1 cellular context compared by ENCODE assay signal in genomic region chr1:45750298-45751038, GRCh38.
TF ChIP-seq lines count a peak whose summit lies in the region.

IPP (minus strand) TSS chr1:45750653; CDS start chr1:45746411, 4,242 bp downstream.

TF ChIP-seq in K562, 482 proteins besides CTCF, POLR2A, EP300 and RAD21 (continued from another document and continues in another):
- peak in 2 of 3 experiments; percentile 73 to 78 for TF ChIP-seq YY1 (IDR thresholded peaks at IDR 0.05; ENCODE audit: borderline replicate concordance in 1 of 3, control insufficient read depth in 1 of 3, extremely low read depth in 1 of 3, insufficient read depth in 3 of 3, insufficient read length in 1 of 3, insufficient replicate concordance in 2 of 3, low read depth in 1 of 3, low read length in 2 of 3)
- no peak for TF ChIP-seq ARID4B (CRISPR knock-in tag; IDR thresholded peaks at IDR 0.05)
- TF ChIP-seq YBX1 (IDR thresholded peaks at IDR 0.05), result no peak
- no peak for TF ChIP-seq CUX1 (CRISPR knock-in tag; IDR thresholded peaks at IDR 0.05)
- no peak for TF ChIP-seq CBFB (CRISPR knock-in tag; IDR thresholded peaks at IDR 0.05)
- TF ChIP-seq CBX2 (IDR thresholded peaks at IDR 0.05; ENCODE audit: insufficient read depth, low read length, poor library complexity, severe bottlenecking), result no peak
- TF ChIP-seq MCM3 (IDR thresholded peaks at IDR 0.05), result no peak
- TF ChIP-seq GABPB1 (CRISPR knock-in tag; IDR thresholded peaks at IDR 0.05), result peak; percentile 80
- TF ChIP-seq ZNF830 (CRISPR knock-in tag; IDR thresholded peaks at IDR 0.05), result no peak
- peak; percentile 96 for TF ChIP-seq KDM5B (IDR thresholded peaks at IDR 0.05; ENCODE audit: insufficient replicate concordance, low read depth, low read length)
- TF ChIP-seq NCOA4 (IDR thresholded peaks at IDR 0.05; ENCODE audit: partially characterized antibody), result no peak
- TF ChIP-seq SMARCA5 (IDR thresholded peaks at IDR 0.05), result no peak
- TF ChIP-seq TEAD2 (tag; IDR thresholded peaks at IDR 0.05), result no peak
- no peak for TF ChIP-seq ZNF444 (CRISPR knock-in tag; IDR thresholded peaks at IDR 0.05)
- no peak; the same call in 1 of the 2 replicates for TF ChIP-seq STAT5A (IDR thresholded peaks at IDR 0.05; ENCODE audit: borderline replicate concordance, low read length)
- no peak for TF ChIP-seq EZH2 (IDR thresholded peaks at IDR 0.05; ENCODE audit: borderline replicate concordance, low read depth, low read length)
- peak; percentile 14; the same call in 1 of the 2 replicates for TF ChIP-seq ESRRA (IDR thresholded peaks at IDR 0.05; ENCODE audit: borderline replicate concordance, low read depth)
- no peak for TF ChIP-seq ZNF165 (CRISPR knock-in tag; IDR thresholded peaks at IDR 0.05; ENCODE audit: borderline replicate concordance)
- 0 out of 2 replicates have a peak, but pooled peaks have one; percentile 63 for TF ChIP-seq ZBTB9 (CRISPR knock-in tag; IDR thresholded peaks at IDR 0.05)
- TF ChIP-seq RBM39 (optimal IDR thresholded peaks at IDR 0.05; ENCODE audit: low read depth, low read length), result no peak
- peak; percentile 89 for TF ChIP-seq AFF4 (CRISPR knock-in tag; IDR thresholded peaks at IDR 0.05)
- no peak; the same call in none of the 2 replicates for TF ChIP-seq STAT6 (CRISPR knock-in tag; IDR thresholded peaks at IDR 0.05)
- no peak for TF ChIP-seq BRF2 (IDR thresholded peaks at IDR 0.05; ENCODE audit: borderline replicate concordance, insufficient read depth, insufficient read length)
- no peak for TF ChIP-seq E4F1 (CRISPR knock-in tag; IDR thresholded peaks at IDR 0.05; ENCODE audit: borderline replicate concordance)
- no peak for TF ChIP-seq MXD1 (CRISPR knock-in tag; IDR thresholded peaks at IDR 0.05; ENCODE audit: borderline replicate concordance, poor library complexity, severe bottlenecking)
- no peak for TF ChIP-seq ZNF507 (tag; conservative IDR thresholded peaks at IDR 0.05)
- TF ChIP-seq JUND (IDR thresholded peaks at IDR 0.05; ENCODE audit: borderline replicate concordance, low read depth, low read length), result peak; percentile 66
- peak; percentile 61; the same call in 1 of the 3 replicates for TF ChIP-seq JUND (tag; IDR thresholded peaks at IDR 0.05; ENCODE audit: borderline replicate concordance, low read depth, low read length)
- TF ChIP-seq THAP12 (CRISPR knock-in tag; IDR thresholded peaks at IDR 0.05), result peak; percentile 79
